ENCODE assay signal across 21 cellular contexts in genomic region chr4:147864591-147864990, GRCh38.
DNase-seq lines count a peak whose midpoint lies in the region; ATAC-seq and TF ChIP-seq lines count a peak whose summit lies in the region.
"Had no signal": no experiment of that assay in that cellular context is flagged by ENCODE, and none has a peak within 500 bp of the region (broad histone marks: within the 10 kb centered on the region; RNA-seq: fewer than 3 reads in every experiment).

No MANE protein-coding gene starts in this region.

- peak; percentile 49 for ATAC-seq in omental fat pad (ENCODE audit: low FRiP score)
- ATAC-seq: naive thymus-derived CD4-positive, alpha-beta T cell had no signal

- H3K27ac ChIP-seq in thyroid gland = peak overlapping the region in 2 of 3 donors; percentile 8 to 41
- H3K27ac ChIP-seq: RWPE1 had no signal

- no peak for TF ChIP-seq POLR2A in thyroid gland (IDR thresholded peaks at IDR 0.05)

- intact Hi-C loops in thyroid gland (cut with DNase I) = loop anchor here (10.0 kb wide), 1 partner anchor 270 kb away; no protein-coding TSS in a partner anchor

- H3K4me3 ChIP-seq in adipocyte (ENCODE audit: low read length) (peak overlapping the region; percentile 4), thyroid gland (replicated peaks in 1 of 3) (no peak overlapping the region)
- H3K4me3 ChIP-seq: dorsolateral prefrontal cortex had no signal

- H3K36me3 ChIP-seq in adipocyte (ENCODE audit: control insufficient read depth, insufficient read depth, low read length, severe bottlenecking) (peaks cover 18% of the 10 kb centered on the region), thyroid gland (no peaks in the 10 kb centered on the region)

- 64 to 71% methylated on average over 5 of the region's 5 CpGs for WGBS in thyroid gland, 2 donors

- no peak overlapping the region for H3K9ac ChIP-seq in adipocyte (ENCODE audit: low read length)

- TF ChIP-seq CTCF in omental fat pad (IDR thresholded peaks at IDR 0.05) = no peak
- TF ChIP-seq CTCF in thyroid gland (IDR thresholded peaks at IDR 0.05) = no peak

- no peaks in the 10 kb centered on the region for H3K27me3 ChIP-seq in adipocyte (replicated peaks; ENCODE audit: control insufficient read depth, insufficient read depth, low read length)
- no peaks in the 10 kb centered on the region for H3K27me3 ChIP-seq in thyroid gland
- H3K27me3 ChIP-seq: dorsolateral prefrontal cortex had no signal

- H3K4me1 ChIP-seq in adipocyte (ENCODE audit: control insufficient read depth, insufficient read depth, low read length) (peaks cover 42% of the 10 kb centered on the region), thyroid gland (peaks cover 0 to 3% of the 10 kb centered on the region in 2 donors)

- DNase-seq in adipocyte (ENCODE audit: low read depth) (no peak), fibroblast of gingiva (ENCODE audit: low read depth) (peak; percentile 10), omental fat pad (ENCODE audit: low spot score) (no peak), thyroid gland (no peak), amygdala (lab: John Stamatoyannopoulos, UW) (no peak), T1000 (lab: John Stamatoyannopoulos, UW) (no peak)
- no peak for DNase-seq in activated CD4-positive, alpha-beta T cell treated with anti-CD3 and anti-CD28 coated beads, Interleukin-2, amount 50 U/mL, for 1 hour
- DNase-seq: activated CD4-positive, alpha-beta T cell treated with anti-CD3 and anti-CD28 coated beads for 1 hour; activated naive CD4-positive, alpha-beta T cell; activated T-cell treated with anti-CD3 and anti-CD28 coated beads, Interleukin-2, amount 50 U/mL, for 24 hours; CD4-positive, alpha-beta memory T cell; DMS153; dorsolateral prefrontal cortex; foreskin melanocyte; naive thymus-derived CD4-positive, alpha-beta T cell; NCI-H1694; NCI-H2171 treated with DMSO at 0.1 percent for 48 hours; NCI-H526 treated with DMSO at 0.1 percent for 48 hours; stimulated activated CD4-positive, alpha-beta T cell treated with anti-CD3 and anti-CD28 coated beads, Interleukin-15, amount 100 ng/mL, for 24 hours; T-helper 9 cell had no signal

- H3K9me3 ChIP-seq in adipocyte (ENCODE audit: control insufficient read depth, low read length) (no peaks in the 10 kb centered on the region), thyroid gland (no peaks in the 10 kb centered on the region)
